ENCODE assay signal across 2 cellular contexts in genomic region chr5:122355324-122355723, GRCh38.
TF ChIP-seq lines count a peak whose summit lies in the region.

No MANE protein-coding gene starts in this region.

TF ChIP-seq in HEK293, 187 proteins besides CTCF, POLR2A, EP300 and RAD21 (continued from another document):
- TF ChIP-seq PRDM4 (tag by site-specific recombination; IDR thresholded peaks at IDR 0.05), result peak; percentile 88
- TF ChIP-seq ZNF16 (tag by site-specific recombination; IDR thresholded peaks at IDR 0.05; ENCODE audit: low read depth), result no peak
- TF ChIP-seq ZNF2 (tag by site-specific recombination; IDR thresholded peaks at IDR 0.05), result no peak
- TF ChIP-seq PRDM10 (tag by site-specific recombination; IDR thresholded peaks at IDR 0.05), result peak; percentile 78
- no peak for TF ChIP-seq ZSCAN5A (tag by site-specific recombination; IDR thresholded peaks at IDR 0.05)
- no peak for TF ChIP-seq ZNF202 (tag by site-specific recombination; IDR thresholded peaks at IDR 0.05; ENCODE audit: borderline replicate concordance)
- no peak for TF ChIP-seq ZNF658 (tag by site-specific recombination; IDR thresholded peaks at IDR 0.05)
- 0 out of 2 replicates have a peak, but pooled peaks have one; percentile 17 for TF ChIP-seq IKZF3 (tag by site-specific recombination; IDR thresholded peaks at IDR 0.05)
- peak; percentile 12; the same call in 1 of the 2 replicates for TF ChIP-seq OSR2 (tag by site-specific recombination; IDR thresholded peaks at IDR 0.05)
- no peak for TF ChIP-seq ZNF239 (tag by site-specific recombination; IDR thresholded peaks at IDR 0.05)

TF ChIP-seq in WTC11, 78 proteins besides CTCF, POLR2A, EP300 and RAD21 (continued from another document):
- no peak for TF ChIP-seq ZSCAN18 (CRISPR knock-in tag; IDR thresholded peaks at IDR 0.05)
